Comparison of ENCODE assay signal across 13 cellular contexts in the genomic region with DNA sequence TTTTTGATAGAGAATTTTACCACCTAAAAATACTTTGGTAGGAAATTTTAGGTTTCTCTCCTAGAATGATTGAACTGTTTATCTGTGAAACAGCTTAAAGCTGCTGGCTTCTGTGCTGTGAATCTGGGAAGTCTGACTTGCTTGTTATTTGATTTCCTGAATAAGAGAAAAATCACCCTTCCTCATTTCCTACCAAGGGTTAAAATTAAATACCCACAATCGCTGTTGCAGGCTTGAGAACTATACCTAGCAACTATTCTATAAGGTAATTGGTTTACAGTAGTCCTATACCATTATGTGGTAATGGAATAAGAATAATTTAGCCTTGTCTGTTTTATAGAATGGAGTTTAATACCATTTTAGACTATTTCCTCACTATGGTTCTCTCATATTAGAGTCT.
DNase-seq lines count a peak whose midpoint lies in the region; ATAC-seq and TF ChIP-seq lines count a peak whose summit lies in the region.
"Had no signal": no experiment of that assay in that cellular context is flagged by ENCODE, and none has a peak within 500 bp of the region (broad histone marks: within the 10 kb centered on the region; RNA-seq: fewer than 3 reads in every experiment).

No MANE protein-coding gene starts in this region.

- no peak for TF ChIP-seq CTCF in suprapubic skin (IDR thresholded peaks at IDR 0.05)
- no peak for TF ChIP-seq CTCF in heart left ventricle (IDR thresholded peaks at IDR 0.05)

- peak; percentile 30 for DNase-seq in NCI-H1092 treated with DMSO at 0.1 percent for 48 hours (lab: John Stamatoyannopoulos, UW)
- no peak for DNase-seq in NCI-H1092 (lab: John Stamatoyannopoulos, UW)
- peak; percentile 55 for DNase-seq in inferior parietal cortex (ENCODE audit: extremely low spot score)
- DNase-seq in suprapubic skin (ENCODE audit: low spot score in 2 of 2), result no peak
- no peak for DNase-seq in activated CD4-positive, alpha-beta T cell treated with anti-CD3 and anti-CD28 coated beads for 4 hours
- no peak for DNase-seq in stimulated activated CD8-positive, alpha-beta memory T cell treated with anti-CD3 and anti-CD28 coated beads, Interleukin-4, amount 100 ng/mL, for 48 hours
- no peak for DNase-seq in heart left ventricle
- DNase-seq: 8988T; left lung; SHP77 treated with DMSO at 0.1 percent for 48 hours; stimulated activated naive CD4-positive, alpha-beta T cell treated with Interleukin-2 at 50 U/mL for 16 hours had no signal

- peak overlapping the region; percentile 84 for H3K27ac ChIP-seq in angular gyrus (ENCODE audit: low read depth, low read length)
- no peak overlapping the region for H3K27ac ChIP-seq in suprapubic skin
- no peak overlapping the region for H3K27ac ChIP-seq in heart left ventricle
- H3K27ac ChIP-seq: cardiac muscle cell, left lung had no signal

- H3K9me3 ChIP-seq in suprapubic skin (no peaks in the 10 kb centered on the region), heart left ventricle (no peaks in the 10 kb centered on the region)
- H3K9me3 ChIP-seq: left lung had no signal

- no peak for ATAC-seq in heart left ventricle

- H3K4me1 ChIP-seq in suprapubic skin (peaks cover 25% of the 10 kb centered on the region), heart left ventricle (peaks cover 0 to 23% (median 5%) of the 10 kb centered on the region in 12 donors)

- intact Hi-C loops in heart left ventricle (cut with DNase I), result no loop called here

- H3K36me3 ChIP-seq in suprapubic skin (no peaks in the 10 kb centered on the region), heart left ventricle (no peaks in the 10 kb centered on the region)
- H3K36me3 ChIP-seq: cardiac muscle cell, left lung had no signal

- WGBS in suprapubic skin, result 26% methylated on average over 1 of the region's 1 CpG
- 28 to 46% (median 35%) methylated on average over 1 of the region's 1 CpG for WGBS in heart left ventricle, 4 donors

- no peaks in the 10 kb centered on the region for H3K27me3 ChIP-seq in suprapubic skin
- no peaks in the 10 kb centered on the region for H3K27me3 ChIP-seq in heart left ventricle
- H3K27me3 ChIP-seq: cardiac muscle cell, left lung had no signal

- no peak for TF ChIP-seq EP300 in suprapubic skin (IDR thresholded peaks at IDR 0.05)

- no peak for TF ChIP-seq POLR2A in suprapubic skin (IDR thresholded peaks at IDR 0.05)
- TF ChIP-seq POLR2A in heart left ventricle (IDR thresholded peaks at IDR 0.05), result no peak

- peak overlapping the region; percentile 62 for H3K4me3 ChIP-seq in suprapubic skin
- H3K4me3 ChIP-seq in heart left ventricle, result peak overlapping the region in 6 of 12 donors; percentile 53 to 73 (median 64)

Comparison
In these comparisons a context has a peak if more than half of its experiments do, and no peak if none do; other contexts are left out.
1. DNase-seq: peak in NCI-H1092 treated with DMSO at 0.1 percent for 48 hours (single experiment) and inferior parietal cortex (single experiment); none in NCI-H1092 (single experiment), suprapubic skin (0 of 2), activated CD4-positive, alpha-beta T cell treated with anti-CD3 and anti-CD28 coated beads for 4 hours (0 of 2), stimulated activated CD8-positive, alpha-beta memory T cell treated with anti-CD3 and anti-CD28 coated beads, Interleukin-4, amount 100 ng/mL, for 48 hours (single experiment) and heart left ventricle (0 of 5).